9 cellular contexts compared by ENCODE assay signal in the genomic region with DNA sequence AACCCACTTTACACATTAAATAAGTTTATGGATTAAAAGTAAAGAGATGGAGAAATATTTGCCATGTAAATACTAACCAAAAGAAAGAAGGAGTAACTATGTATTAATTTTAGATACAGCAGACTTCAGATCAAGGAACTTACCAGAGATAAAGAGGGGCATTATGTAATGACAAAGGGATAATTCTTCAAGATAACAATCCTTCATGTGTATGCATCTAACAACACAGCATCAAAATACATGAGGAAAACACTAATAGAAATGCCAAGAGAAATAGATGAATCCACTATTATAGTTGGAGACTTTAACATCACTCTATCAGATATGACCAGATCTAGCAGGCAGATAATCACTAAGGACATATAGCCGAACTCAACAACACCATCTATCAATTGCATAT.
"Had no signal": no experiment of that assay in that cellular context is flagged by ENCODE, and none has a peak within 500 bp of the region (broad histone marks: within the 10 kb centered on the region; RNA-seq: fewer than 3 reads in every experiment).

No MANE protein-coding gene starts in this region.

- H3K9me3 ChIP-seq: HAP-1 had no signal

- H3K4me3 ChIP-seq: GM23248, HAP-1, K562 had no signal

- FAIRE-seq: HTR-8/SVneo, K562 had no signal

- H3K27ac ChIP-seq: GM23248 had no signal

- H2AFZ ChIP-seq: GM23248 had no signal

- H3K36me3 ChIP-seq: HAP-1 had no signal

- ATAC-seq: HCT116 had no signal

- H3K9ac ChIP-seq: GM23248 had no signal

- DNase-seq: GM23248, GOT3, H7, HFFc6, IMR-90 had no signal
